ENCODE assay signal across 17 cellular contexts in genomic region chr3:171380711-171381435, GRCh38.
DNase-seq lines count a peak whose midpoint lies in the region; ATAC-seq and TF ChIP-seq lines count a peak whose summit lies in the region.
"Had no signal": no experiment of that assay in that cellular context is flagged by ENCODE, and none has a peak within 500 bp of the region (broad histone marks: within the 10 kb centered on the region; RNA-seq: fewer than 3 reads in every experiment).

No MANE protein-coding gene starts in this region.

- dilution Hi-C loops in IMR-90 (cut with HindIII; ENCODE audit: low sequenced_read_pairs, unreplicated experiment): no loop called here

- H3K36me3 ChIP-seq in IMR-90 (ENCODE audit: control insufficient read depth, insufficient read depth, low read length) (no peaks in the 10 kb centered on the region), SJCRH30 (no peaks in the 10 kb centered on the region), mesenchymal stem cell (ENCODE audit: control insufficient read depth in 1 of 2, insufficient read depth in 2 of 2, low read depth in 1 of 2, low read length in 2 of 2) (no peaks in the 10 kb centered on the region)
- H3K36me3 ChIP-seq: SJSA1 had no signal

- H4K20me1 ChIP-seq in IMR-90 (ENCODE audit: insufficient read depth, low read length): no peaks in the 10 kb centered on the region

- no peak overlapping the region for H3K4me3 ChIP-seq in IMR-90 (ENCODE audit: insufficient read depth, low read depth, low read length)
- H3K4me3 ChIP-seq in SJCRH30: no peak overlapping the region
- no peak overlapping the region for H3K4me3 ChIP-seq in mesenchymal stem cell (ENCODE audit: insufficient read depth in 1 of 2, low read depth in 1 of 2, low read length in 2 of 2)
- H3K4me3 ChIP-seq: SJSA1 had no signal

- H2BK5ac ChIP-seq in IMR-90 (ENCODE audit: low read depth, low read length, poor library complexity, severe bottlenecking): no peak overlapping the region
- H2BK5ac ChIP-seq in mesenchymal stem cell (ENCODE audit: low read depth, low read length, poor library complexity, severe bottlenecking): no peak overlapping the region

- H3K4ac ChIP-seq in IMR-90 (ENCODE audit: low read depth, low read length): no peak overlapping the region
- H3K4ac ChIP-seq in mesenchymal stem cell (ENCODE audit: low read depth in 1 of 2, low read length in 2 of 2): no peak overlapping the region

- no peak overlapping the region for H4K8ac ChIP-seq in IMR-90 (ENCODE audit: low read depth in 2 of 2, low read length in 2 of 2)
- no peak overlapping the region for H4K8ac ChIP-seq in mesenchymal stem cell (ENCODE audit: low read length)

- TF ChIP-seq POLR2A in IMR-90 (IDR thresholded peaks at IDR 0.05; ENCODE audit: low read depth, low read length): no peak

- H3K4me2 ChIP-seq in IMR-90 (ENCODE audit: low read depth, low read length) (no peak overlapping the region), mesenchymal stem cell (ENCODE audit: low read length, poor library complexity, severe bottlenecking) (no peak overlapping the region)

- H3K27ac ChIP-seq in IMR-90 (ENCODE audit: insufficient read depth, low read length) (no peak overlapping the region), SJCRH30 (no peak overlapping the region; the same call in 1 of the 2 replicates), mesenchymal stem cell (ENCODE audit: low read length, poor library complexity, severe bottlenecking) (no peak overlapping the region)
- H3K27ac ChIP-seq: SJSA1 had no signal

- H3K9me3 ChIP-seq in IMR-90 (ENCODE audit: control insufficient read depth, insufficient read depth, low read length) (peaks cover 3% of the 10 kb centered on the region; the same call in 1 of the 2 replicates), SJCRH30 (replicated peaks) (no peaks in the 10 kb centered on the region), mesenchymal stem cell (ENCODE audit: control insufficient read depth, low read length) (no peaks in the 10 kb centered on the region)
- H3K9me3 ChIP-seq: SJSA1 had no signal

- DNase-seq in DMS 273 treated with DMSO at 0.1 percent for 48 hours (lab: John Stamatoyannopoulos, UW): peak; percentile 72
- no peak for DNase-seq in IMR-90
- DNase-seq in SJCRH30: peak; percentile 9 to 69
- peak; percentile 19 for DNase-seq in mesenchymal stem cell
- no peak for DNase-seq in stimulated activated naive CD4-positive, alpha-beta T cell treated with Interleukin-2 at 50 U/mL for 16 hours (lab: John Stamatoyannopoulos, UW)
- no peak for DNase-seq in activated naive CD4-positive, alpha-beta T cell treated with Interleukin-2 at 50 U/mL for 16 hours
- DNase-seq: ACHN, AML-193, HFFc6, KBM-7, MV-4-11, NCI-H1417 treated with DMSO at 0.1 percent for 48 hours, NCI-H1930, NCI-H526 treated with DMSO at 0.1 percent for 48 hours, PC-3 had no signal

- H2BK120ac ChIP-seq in IMR-90 (ENCODE audit: low read depth, low read length) (no peak overlapping the region), mesenchymal stem cell (ENCODE audit: low read depth, low read length) (no peak overlapping the region)

- H3K18ac ChIP-seq in IMR-90 (ENCODE audit: low read depth, low read length) (no peak overlapping the region; the same call in 1 of the 2 replicates), mesenchymal stem cell (ENCODE audit: low read depth in 1 of 2, low read length in 2 of 2) (no peak overlapping the region)

- H2BK15ac ChIP-seq in IMR-90 (ENCODE audit: low read depth, low read length) (0 out of 3 replicates have a peak overlapping the region, but pooled peaks have one; percentile 24), mesenchymal stem cell (ENCODE audit: low read depth, poor library complexity, severe bottlenecking) (no peak overlapping the region)

- no peak overlapping the region for H3K9ac ChIP-seq in IMR-90 (ENCODE audit: low read depth, low read length)
- H3K9ac ChIP-seq in mesenchymal stem cell (ENCODE audit: low read length): no peak overlapping the region

- no peak overlapping the region for H2AK5ac ChIP-seq in IMR-90 (ENCODE audit: low read depth, low read length)
- peak overlapping the region; percentile 56 for H2AK5ac ChIP-seq in mesenchymal stem cell (ENCODE audit: low read length, severe bottlenecking)

- H4K91ac ChIP-seq in IMR-90 (ENCODE audit: insufficient read depth, low read depth, low read length): no peak overlapping the region
- no peak overlapping the region for H4K91ac ChIP-seq in mesenchymal stem cell (ENCODE audit: low read length)

- H3K4me1 ChIP-seq in IMR-90 (ENCODE audit: control insufficient read depth, insufficient read depth, low read length) (peaks cover 18% of the 10 kb centered on the region), SJCRH30 (peaks cover 22% of the 10 kb centered on the region), mesenchymal stem cell (ENCODE audit: control insufficient read depth, insufficient read depth, low read depth, low read length) (peaks cover 12% of the 10 kb centered on the region)

- ATAC-seq in IMR-90 (ENCODE audit: low read depth) (no peak), GM18868 (IDR thresholded peaks at IDR 0.05; ENCODE audit: unreplicated experiment) (no peak)
- ATAC-seq: PC-3 had no signal

- no peak for TF ChIP-seq CTCF in IMR-90 (conservative IDR thresholded peaks at IDR 0.05; ENCODE audit: low read depth, low read length)

- H3K14ac ChIP-seq in IMR-90 (replicated peaks; ENCODE audit: low read depth, low read length): no peak overlapping the region
- H3K14ac ChIP-seq in mesenchymal stem cell (ENCODE audit: low read length in 2 of 2): no peak overlapping the region

- H2BK20ac ChIP-seq in IMR-90 (ENCODE audit: low read depth, low read length): no peak overlapping the region

- no peak overlapping the region for H2AFZ ChIP-seq in IMR-90 (replicated peaks; ENCODE audit: low read length, poor library complexity)
- H2AFZ ChIP-seq in mesenchymal stem cell (ENCODE audit: low read depth, low read length): no peak overlapping the region

- H3K79me1 ChIP-seq in IMR-90 (ENCODE audit: low read depth in 1 of 2, low read length in 2 of 2) (0 out of 4 replicates have a peak, but pooled peaks cover 0 to 9% of the 10 kb centered on the region in 2 experiments), mesenchymal stem cell (replicated peaks; ENCODE audit: low read length, poor library complexity, severe bottlenecking) (peaks cover 33% of the 10 kb centered on the region)

- H2BK12ac ChIP-seq in mesenchymal stem cell (ENCODE audit: low read length in 2 of 2): no peak overlapping the region

- intact Hi-C loops in IMR-90 (cut with micrococcal nuclease): no loop called here

- POLR2A ChIA-PET in IMR-90 (lab: Charles Lee; ENCODE audit: unreplicated experiment): no interaction called here

- peaks cover 10% of the 10 kb centered on the region for H3K9me1 ChIP-seq in IMR-90 (ENCODE audit: insufficient read depth, low read length)

- H4K5ac ChIP-seq in IMR-90 (ENCODE audit: low read depth, low read length): peak overlapping the region; percentile 33; the same call in 1 of the 2 replicates

- in situ Hi-C loops in IMR-90 (cut with MboI; ENCODE audit: low sequenced_read_pairs): no loop called here

- H3K23ac ChIP-seq in IMR-90 (ENCODE audit: low read depth, low read length): no peak overlapping the region
- no peak overlapping the region for H3K23ac ChIP-seq in mesenchymal stem cell (ENCODE audit: low read length in 2 of 2)

- no peaks in the 10 kb centered on the region for H3K27me3 ChIP-seq in IMR-90 (ENCODE audit: control insufficient read depth, insufficient read depth, low read length)
- no peaks in the 10 kb centered on the region for H3K27me3 ChIP-seq in SJCRH30
- no peaks in the 10 kb centered on the region for H3K27me3 ChIP-seq in mesenchymal stem cell (ENCODE audit: control insufficient read depth in 1 of 2, insufficient read depth in 1 of 2, low read length in 2 of 2)
- H3K27me3 ChIP-seq: SJSA1 had no signal

- 30% methylated on average over 2 of the region's 3 CpGs; no CpG with 5 or more reads in 1 of the 2 experiments for WGBS in IMR-90 (ENCODE audit: extremely low coverage in 2 of 2, insufficient read length in 1 of 2), 2 experiments
- 75% methylated on average over 3 of the region's 3 CpGs for WGBS in mesenchymal stem cell

- BruUV-seq in IMR-90 (replicated peaks; lab: Mats Ljungman, UMichigan): no TSS peak

- no peak overlapping the region for H2AK9ac ChIP-seq in IMR-90 (replicated peaks; ENCODE audit: low read depth, low read length, poor library complexity)

- CTCF ChIA-PET in IMR-90 (lab: Yijun Ruan, JAX): interaction anchor here (1.2 kb wide), 2 partner anchors 10 to 419 kb away, joined by 3 read pairs; no protein-coding TSS in a partner anchor

- no peak for TF ChIP-seq RAD21 in IMR-90 (IDR thresholded peaks at IDR 0.05; ENCODE audit: low read length)

- no peak overlapping the region for H3K56ac ChIP-seq in IMR-90 (ENCODE audit: extremely low read depth, insufficient read depth, low read length)

TF ChIP-seq in IMR-90, 13 proteins besides CTCF, POLR2A, EP300 and RAD21 (continues in another document):
- TF ChIP-seq MXI1 (IDR thresholded peaks at IDR 0.05; ENCODE audit: borderline replicate concordance, low read depth, low read length): no peak
- TF ChIP-seq RFX5 (IDR thresholded peaks at IDR 0.05; ENCODE audit: low read depth, low read length): no peak
- TF ChIP-seq ELK1 (IDR thresholded peaks at IDR 0.05; ENCODE audit: borderline replicate concordance, low read depth, low read length): no peak
- no peak for TF ChIP-seq FOS (IDR thresholded peaks at IDR 0.05; ENCODE audit: low read depth, low read length)
- TF ChIP-seq SMC3 (IDR thresholded peaks at IDR 0.05; ENCODE audit: low read depth, low read length): no peak
- no peak for TF ChIP-seq BHLHE40 (IDR thresholded peaks at IDR 0.05; ENCODE audit: low read depth, low read length)
- TF ChIP-seq MAZ (IDR thresholded peaks at IDR 0.05; ENCODE audit: borderline replicate concordance, low read depth, low read length): no peak
- TF ChIP-seq RCOR1 (IDR thresholded peaks at IDR 0.05; ENCODE audit: insufficient replicate concordance, low read length): no peak
- TF ChIP-seq NFE2L2 (IDR thresholded peaks at IDR 0.05; ENCODE audit: low read depth, low read length): no peak
- no peak for TF ChIP-seq CHD1 (IDR thresholded peaks at IDR 0.05; ENCODE audit: low read depth, low read length)
- TF ChIP-seq MAFK (IDR thresholded peaks at IDR 0.05; ENCODE audit: low read depth, low read length): no peak

Comparison
In these comparisons a context has a peak if more than half of its experiments do, and no peak if none do; other contexts are left out.
1. DNase-seq: peak in DMS 273 treated with DMSO at 0.1 percent for 48 hours (single experiment), SJCRH30 (2 of 2) and mesenchymal stem cell (single experiment); none in IMR-90 (single experiment), stimulated activated naive CD4-positive, alpha-beta T cell treated with Interleukin-2 at 50 U/mL for 16 hours (single experiment) and activated naive CD4-positive, alpha-beta T cell treated with Interleukin-2 at 50 U/mL for 16 hours (single experiment).